Comparison of ENCODE assay signal across 16 cellular contexts in the genomic region with DNA sequence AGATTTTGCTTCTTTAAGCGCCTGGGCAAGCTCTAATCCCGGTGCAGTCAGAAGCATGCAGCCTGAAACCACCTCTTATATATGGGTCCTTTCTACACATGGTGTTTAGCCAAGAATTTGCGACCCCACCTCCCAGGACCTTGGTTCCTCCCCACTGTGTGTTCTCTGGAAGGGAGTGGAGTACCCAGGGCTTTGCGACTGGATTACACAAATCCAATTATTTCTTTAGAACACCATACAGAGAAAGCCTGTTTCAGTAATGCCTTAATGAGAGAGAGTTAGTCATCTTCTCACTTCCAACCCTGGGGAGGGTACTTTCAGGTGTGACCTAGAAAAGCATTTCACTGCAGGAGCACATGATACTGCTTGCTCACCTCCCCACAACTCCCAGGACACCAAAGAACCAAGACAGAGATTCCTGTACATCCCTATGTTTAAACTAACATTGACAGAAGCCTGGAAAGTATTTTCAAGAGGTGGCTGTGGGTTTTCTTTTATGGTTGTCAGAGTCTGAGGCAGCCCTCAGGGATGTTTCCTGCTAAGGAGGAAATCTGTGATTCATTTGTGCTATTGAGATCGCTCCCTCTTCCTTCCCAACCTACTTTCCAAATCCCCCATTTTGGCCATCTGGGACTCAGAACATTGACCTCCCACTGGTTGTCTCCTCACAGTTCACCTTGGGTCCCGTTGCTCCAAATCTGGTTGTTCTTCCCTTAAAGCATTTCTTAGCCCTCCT. TPM values are rescaled to one million over a fixed set of nuclear protein-coding genes. Genes with fewer than 3 reads are reported as not detected.
A peak's percentile ranks its signal among the peaks of the same experiment; 100 is the strongest.
DNase-seq lines count a peak whose midpoint lies in the region; ATAC-seq and TF ChIP-seq lines count a peak whose summit lies in the region.
"Had no signal": no experiment of that assay in that cellular context is flagged by ENCODE, and none has a peak within 500 bp of the region (broad histone marks: within the 10 kb centered on the region; RNA-seq: fewer than 3 reads in every experiment).

A gene with protein sequence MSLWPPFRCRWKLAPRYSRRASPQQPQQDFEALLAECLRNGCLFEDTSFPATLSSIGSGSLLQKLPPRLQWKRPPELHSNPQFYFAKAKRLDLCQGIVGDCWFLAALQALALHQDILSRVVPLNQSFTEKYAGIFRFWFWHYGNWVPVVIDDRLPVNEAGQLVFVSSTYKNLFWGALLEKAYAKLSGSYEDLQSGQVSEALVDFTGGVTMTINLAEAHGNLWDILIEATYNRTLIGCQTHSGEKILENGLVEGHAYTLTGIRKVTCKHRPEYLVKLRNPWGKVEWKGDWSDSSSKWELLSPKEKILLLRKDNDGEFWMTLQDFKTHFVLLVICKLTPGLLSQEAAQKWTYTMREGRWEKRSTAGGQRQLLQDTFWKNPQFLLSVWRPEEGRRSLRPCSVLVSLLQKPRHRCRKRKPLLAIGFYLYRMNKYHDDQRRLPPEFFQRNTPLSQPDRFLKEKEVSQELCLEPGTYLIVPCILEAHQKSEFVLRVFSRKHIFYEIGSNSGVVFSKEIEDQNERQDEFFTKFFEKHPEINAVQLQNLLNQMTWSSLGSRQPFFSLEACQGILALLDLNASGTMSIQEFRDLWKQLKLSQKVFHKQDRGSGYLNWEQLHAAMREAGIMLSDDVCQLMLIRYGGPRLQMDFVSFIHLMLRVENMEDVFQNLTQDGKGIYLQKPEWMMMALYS (minus strand): TSS at position 51 of the 736 bp plus-strand sequence. CDS start 12,068 bp downstream, outside the sequence.

- no peaks in the 10 kb centered on the region for H3K9me3 Mint-ChIP-seq in activated CD4-positive, alpha-beta T cell treated with anti-CD3 and anti-CD28 coated beads, Interleukin-2, amount 10 ng/mL, durations not matched to agents 7 days and 5 days
- H3K9me3 Mint-ChIP-seq in IgD-negative memory B cell: no peaks in the 10 kb centered on the region
- no peaks in the 10 kb centered on the region for H3K9me3 Mint-ChIP-seq in stimulated activated memory B cell treated with anti-CD40 and anti-IgM and Interleukin-4, amounts not matched to agents 10 μg/mL and 1 μg/mL and 100 μg/mL, for 72 hours
- H3K9me3 Mint-ChIP-seq: CD4-positive, alpha-beta memory T cell; central memory CD8-positive, alpha-beta T cell; immature natural killer cell; WTC11 had no signal

- H3K4me3 Mint-ChIP-seq in activated CD4-positive, alpha-beta T cell treated with anti-CD3 and anti-CD28 coated beads, Interleukin-2, amount 10 ng/mL, durations not matched to agents 7 days and 5 days: no peak within 1 kb of the TSS
- H3K4me3 Mint-ChIP-seq in IgD-negative memory B cell: peak within 1 kb of the TSS in 3 of 4 donors; percentile 16 to 88 (median 87)
- H3K4me3 Mint-ChIP-seq in stimulated activated memory B cell treated with anti-CD40 and anti-IgM and Interleukin-4, amounts not matched to agents 10 μg/mL and 1 μg/mL and 100 μg/mL, for 72 hours: no peak within 1 kb of the TSS
- H3K4me3 Mint-ChIP-seq: CD4-positive, alpha-beta memory T cell; central memory CD8-positive, alpha-beta T cell; immature natural killer cell; WTC11 had no signal

- no peak for DNase-seq in activated CD4-positive, alpha-beta T cell treated with anti-CD3 and anti-CD28 coated beads, Interleukin-2, amount 10 ng/mL, durations not matched to agents 7 days and 5 days
- no peak for DNase-seq in activated CD4-positive, alpha-beta T cell treated with anti-CD3 and anti-CD28 coated beads for 48 hours
- peak; percentile 75 for DNase-seq in epithelial cell of esophagus (ENCODE audit: low read depth)
- DNase-seq in DMS53 treated with DMSO at 0.1 percent for 48 hours (lab: John Stamatoyannopoulos, UW; ENCODE audit: unreplicated experiment): no peak
- no peak for DNase-seq in C1 segment of cervical spinal cord (lab: John Stamatoyannopoulos, UW)
- DNase-seq: 8988T; CD4-positive, alpha-beta memory T cell; immature natural killer cell; NCI-H1694 treated with DMSO at 0.1 percent for 48 hours; NCI-H510A had no signal

- POLR2A ChIA-PET in activated CD4-positive, alpha-beta T cell treated with anti-CD3 and anti-CD28 coated beads, Interleukin-2, amount 10 ng/mL, durations not matched to agents 7 days and 5 days (lab: Charles Lee): no interaction called here

- H3K4me1 Mint-ChIP-seq in activated CD4-positive, alpha-beta T cell treated with anti-CD3 and anti-CD28 coated beads, Interleukin-2, amount 10 ng/mL, durations not matched to agents 7 days and 5 days: peaks cover 46% of the 10 kb centered on the region
- H3K4me1 Mint-ChIP-seq in IgD-negative memory B cell: peaks cover 61 to 85% (median 81%) of the 10 kb centered on the region in 3 donors
- peaks cover 98% of the 10 kb centered on the region for H3K4me1 Mint-ChIP-seq in stimulated activated memory B cell treated with anti-CD40 and anti-IgM and Interleukin-4, amounts not matched to agents 10 μg/mL and 1 μg/mL and 100 μg/mL, for 72 hours
- H3K4me1 Mint-ChIP-seq: central memory CD8-positive, alpha-beta T cell had no signal

- peaks cover 4% of the 10 kb centered on the region for H3K27me3 Mint-ChIP-seq in activated CD4-positive, alpha-beta T cell treated with anti-CD3 and anti-CD28 coated beads, Interleukin-2, amount 10 ng/mL, durations not matched to agents 7 days and 5 days
- no peaks in the 10 kb centered on the region for H3K27me3 Mint-ChIP-seq in IgD-negative memory B cell
- no peaks in the 10 kb centered on the region for H3K27me3 Mint-ChIP-seq in stimulated activated memory B cell treated with anti-CD40 and anti-IgM and Interleukin-4, amounts not matched to agents 10 μg/mL and 1 μg/mL and 100 μg/mL, for 72 hours

- no peak for ATAC-seq in stimulated activated memory B cell treated with anti-CD40 and anti-IgM and Interleukin-4, amounts not matched to agents 10 μg/mL and 1 μg/mL and 100 μg/mL, for 72 hours
- no peak for ATAC-seq in HG02884 (IDR thresholded peaks at IDR 0.05; ENCODE audit: unreplicated experiment)
- ATAC-seq: WTC11 had no signal

- no peak within 1 kb of the TSS for H3K4me3 ChIP-seq in epithelial cell of esophagus (ENCODE audit: low read length)

- H3K36me3 Mint-ChIP-seq in activated CD4-positive, alpha-beta T cell treated with anti-CD3 and anti-CD28 coated beads, Interleukin-2, amount 10 ng/mL, durations not matched to agents 7 days and 5 days (ENCODE audit: low read depth): no peaks in the 10 kb centered on the region
- peaks cover 2% of the 10 kb centered on the region for H3K36me3 Mint-ChIP-seq in IgD-negative memory B cell
- H3K36me3 Mint-ChIP-seq in stimulated activated memory B cell treated with anti-CD40 and anti-IgM and Interleukin-4, amounts not matched to agents 10 μg/mL and 1 μg/mL and 100 μg/mL, for 72 hours: no peaks in the 10 kb centered on the region
- H3K36me3 Mint-ChIP-seq: CD4-positive, alpha-beta memory T cell; immature natural killer cell; WTC11 had no signal

- CTCF ChIA-PET in activated CD4-positive, alpha-beta T cell treated with anti-CD3 and anti-CD28 coated beads, Interleukin-2, amount 10 ng/mL, durations not matched to agents 7 days and 5 days (lab: Charles Lee): no interaction called here

- TF ChIP-seq CTCF in epithelial cell of esophagus (IDR thresholded peaks at IDR 0.05; ENCODE audit: insufficient read depth, low read depth, low read length, missing control alignments): no peak

- peak within 1 kb of the TSS; percentile 26 for H3K27ac Mint-ChIP-seq in activated CD4-positive, alpha-beta T cell treated with anti-CD3 and anti-CD28 coated beads, Interleukin-2, amount 10 ng/mL, durations not matched to agents 7 days and 5 days
- peak within 1 kb of the TSS; percentile 78 to 99 (median 97) for H3K27ac Mint-ChIP-seq in IgD-negative memory B cell
- peak within 1 kb of the TSS; percentile 95 for H3K27ac Mint-ChIP-seq in stimulated activated memory B cell treated with anti-CD40 and anti-IgM and Interleukin-4, amounts not matched to agents 10 μg/mL and 1 μg/mL and 100 μg/mL, for 72 hours
- H3K27ac Mint-ChIP-seq: CD4-positive, alpha-beta memory T cell; WTC11 had no signal

RNA-seq across cellular contexts. Expression of the gene that starts here (rescaled TPM):
- under 1 TPM; 0.10 to 0.12 TPM for total RNA-seq in activated CD4-positive, alpha-beta T cell treated with anti-CD3 and anti-CD28 coated beads, Interleukin-2, amount 10 ng/mL, durations not matched to agents 7 days and 5 days
- 2.9 TPM for polyA plus RNA-seq in IgD-negative memory B cell
- total RNA-seq: G401 had no signal
- polyA plus RNA-seq: immature natural killer cell had no signal

Comparison
In these comparisons a context has a peak if more than half of its experiments do, and no peak if none do; other contexts are left out.
1. H3K27ac Mint-ChIP-seq: peak in every context shown above with its lines; median percentile 97 in IgD-negative memory B cell; 95 in stimulated activated memory B cell treated with anti-CD40 and anti-IgM and Interleukin-4, amounts not matched to agents 10 μg/mL and 1 μg/mL and 100 μg/mL, for 72 hours; 26 in activated CD4-positive, alpha-beta T cell treated with anti-CD3 and anti-CD28 coated beads, Interleukin-2, amount 10 ng/mL, durations not matched to agents 7 days and 5 days.
2. H3K4me3 Mint-ChIP-seq: peak in IgD-negative memory B cell (3 of 4); none in activated CD4-positive, alpha-beta T cell treated with anti-CD3 and anti-CD28 coated beads, Interleukin-2, amount 10 ng/mL, durations not matched to agents 7 days and 5 days (single experiment) and stimulated activated memory B cell treated with anti-CD40 and anti-IgM and Interleukin-4, amounts not matched to agents 10 μg/mL and 1 μg/mL and 100 μg/mL, for 72 hours (single experiment).